7 cellular contexts compared by ENCODE assay signal in genomic region chr9:72911247-72911775, GRCh38. TPM values are rescaled to one million over a fixed set of nuclear protein-coding genes. Genes with fewer than 3 reads are reported as not detected.
"Had no signal": no experiment of that assay in that cellular context is flagged by ENCODE, and none has a peak within 500 bp of the region (broad histone marks: within the 10 kb centered on the region; RNA-seq: fewer than 3 reads in every experiment).

No MANE protein-coding gene starts in this region.

- FAIRE-seq: HepG2, HTR-8/SVneo, K562 had no signal

- H3K27me3 Mint-ChIP-seq: IgD-negative memory B cell had no signal

- H3K27ac ChIP-seq: HL-60 had no signal

- ATAC-seq: HepG2, K562 had no signal

- DNase-seq: IMR-90, KBM-7 had no signal

- H3K4me1 Mint-ChIP-seq: IgD-negative memory B cell had no signal

- H3K4me3 Mint-ChIP-seq: IgD-negative memory B cell had no signal

- H3K36me3 Mint-ChIP-seq: IgD-negative memory B cell had no signal

- H3K9me3 Mint-ChIP-seq: IgD-negative memory B cell had no signal

- H3K27ac Mint-ChIP-seq: IgD-negative memory B cell had no signal

- H3K4me3 ChIP-seq: K562 had no signal

RNA-seq across cellular contexts. Expression of gene ALDH1A1, which starts 41.5 kb away (rescaled TPM):
- total RNA-seq: IMR-90 had no signal
- polyA plus RNA-seq: IMR-90 had no signal
